Comparison of ENCODE assay signal across 23 cellular contexts in the genomic region with DNA sequence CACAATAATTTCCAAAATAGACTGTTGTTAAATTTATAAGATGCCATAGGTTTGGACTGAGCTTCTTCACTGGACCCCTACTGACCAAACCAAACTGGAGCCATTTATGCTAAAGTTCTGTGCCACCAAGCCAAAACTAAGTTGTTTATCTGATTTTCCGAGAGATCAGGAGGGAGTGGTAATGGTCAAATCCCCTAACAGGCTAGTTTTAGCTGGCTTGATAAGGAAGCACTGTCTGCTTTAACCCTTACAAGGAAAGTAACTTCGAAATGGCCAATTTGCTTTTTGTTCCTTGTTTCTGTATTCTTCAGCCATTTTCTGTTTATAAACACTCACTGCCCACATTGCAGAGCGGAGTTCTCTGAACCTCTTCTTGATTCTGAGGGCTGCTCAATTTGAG.
A peak's percentile ranks its signal among the peaks of the same experiment; 100 is the strongest.
DNase-seq lines count a peak whose midpoint lies in the region; ATAC-seq and TF ChIP-seq lines count a peak whose summit lies in the region.
"Had no signal": no experiment of that assay in that cellular context is flagged by ENCODE, and none has a peak within 500 bp of the region (broad histone marks: within the 10 kb centered on the region; RNA-seq: fewer than 3 reads in every experiment).

No MANE protein-coding gene starts in this region.

- no peaks in the 10 kb centered on the region for H3K4me1 ChIP-seq in mesendoderm (ENCODE audit: control insufficient read depth, low read depth, low read length)
- peaks cover 2 to 16% of the 10 kb centered on the region in 2 donors for H3K4me1 ChIP-seq in neuronal stem cell (ENCODE audit: control insufficient read depth in 2 of 2, insufficient read depth in 1 of 2, low read depth in 1 of 2, low read length in 2 of 2)
- peaks cover 14 to 19% of the 10 kb centered on the region in 2 donors for H3K4me1 ChIP-seq in uterus
- H3K4me1 ChIP-seq in effector memory CD4-positive, alpha-beta T cell (ENCODE audit: control insufficient read depth, insufficient read depth, low read length, poor library complexity, severe bottlenecking), result no peaks in the 10 kb centered on the region
- H3K4me1 ChIP-seq: A549 had no signal

- H3K36me3 ChIP-seq in mesendoderm (ENCODE audit: control insufficient read depth, insufficient read depth, low read length) (no peaks in the 10 kb centered on the region), neuronal stem cell (replicated peaks in 1 of 2; ENCODE audit: control insufficient read depth in 2 of 2, insufficient read depth in 2 of 2, low read length in 2 of 2) (no peaks in the 10 kb centered on the region), uterus (no peaks in the 10 kb centered on the region)
- no peaks in the 10 kb centered on the region for H3K36me3 ChIP-seq in effector memory CD4-positive, alpha-beta T cell (ENCODE audit: control insufficient read depth, insufficient read depth, low read length)
- H3K36me3 ChIP-seq: SJSA1 had no signal

- no peak overlapping the region for H2AK5ac ChIP-seq in mesendoderm (ENCODE audit: low read length)
- no peak overlapping the region for H2AK5ac ChIP-seq in neuronal stem cell (ENCODE audit: low read depth, low read length)

- H2BK15ac ChIP-seq in mesendoderm (replicated peaks; ENCODE audit: low read depth) (no peak overlapping the region), neuronal stem cell (ENCODE audit: low read length) (no peak overlapping the region)

- H3K9me3 ChIP-seq in neuronal stem cell (replicated peaks in 1 of 2; ENCODE audit: control insufficient read depth in 2 of 2, insufficient read depth in 1 of 2, low read depth in 1 of 2, low read length in 2 of 2) (peaks cover 0 to 6% of the 10 kb centered on the region in 2 donors), uterus (no peaks in the 10 kb centered on the region)
- H3K9me3 ChIP-seq in effector memory CD4-positive, alpha-beta T cell (ENCODE audit: control insufficient read depth, low read length), result no peaks in the 10 kb centered on the region
- H3K9me3 ChIP-seq: A549, SJSA1 had no signal

- H3K79me2 ChIP-seq in mesendoderm (ENCODE audit: control insufficient read depth, insufficient read depth, low read length), result no peaks in the 10 kb centered on the region

- no peaks in the 10 kb centered on the region for H3K27me3 ChIP-seq in mesendoderm (ENCODE audit: insufficient read depth, low read length, poor library complexity)
- H3K27me3 ChIP-seq in neuronal stem cell (ENCODE audit: control insufficient read depth in 3 of 3, insufficient read depth in 3 of 3, low read depth in 1 of 3, low read length in 3 of 3), result no peaks in the 10 kb centered on the region
- no peaks in the 10 kb centered on the region for H3K27me3 ChIP-seq in uterus
- H3K27me3 ChIP-seq in effector memory CD4-positive, alpha-beta T cell (replicated peaks; ENCODE audit: control insufficient read depth, insufficient read depth, low read length, poor library complexity, severe bottlenecking), result no peaks in the 10 kb centered on the region
- H3K27me3 ChIP-seq: SJSA1 had no signal

- no peak overlapping the region for H2AFZ ChIP-seq in neuronal stem cell (ENCODE audit: low read length)
- H2AFZ ChIP-seq: GM23248, PC-9 had no signal

- H2BK5ac ChIP-seq in mesendoderm (ENCODE audit: low read length) (no peak overlapping the region), neuronal stem cell (ENCODE audit: low read length) (no peak overlapping the region)

- TF ChIP-seq POLR2A in uterus (IDR thresholded peaks at IDR 0.05), result no peak

- H2BK12ac ChIP-seq in neuronal stem cell (ENCODE audit: low read length), result no peak overlapping the region

- H3K27ac ChIP-seq in mesendoderm (ENCODE audit: low read depth, low read length) (no peak overlapping the region), neuronal stem cell (replicated peaks; ENCODE audit: low read length) (peak overlapping the region; percentile 4), uterus (peak overlapping the region; percentile 62 to 72)
- H3K27ac ChIP-seq in effector memory CD4-positive, alpha-beta T cell (ENCODE audit: insufficient read depth, low read length, poor library complexity, severe bottlenecking), result no peak overlapping the region
- H3K27ac ChIP-seq: A549, GM23248, PC-9, RWPE1, SJSA1 had no signal

- ATAC-seq in GM21619 (IDR thresholded peaks at IDR 0.05; ENCODE audit: unreplicated experiment) (no peak), HG03521 (IDR thresholded peaks at IDR 0.05; ENCODE audit: unreplicated experiment) (no peak)
- ATAC-seq: A549 had no signal

- H3K23ac ChIP-seq in mesendoderm (ENCODE audit: low read length) (no peak overlapping the region), neuronal stem cell (ENCODE audit: low read depth, low read length, poor library complexity) (no peak overlapping the region)

- H4K8ac ChIP-seq in mesendoderm (ENCODE audit: low read depth, low read length) (no peak overlapping the region), neuronal stem cell (ENCODE audit: low read depth, low read length) (no peak overlapping the region)

- no peak overlapping the region for H3K4ac ChIP-seq in mesendoderm (ENCODE audit: low read depth, low read length)
- H3K4ac ChIP-seq in neuronal stem cell (ENCODE audit: low read length), result no peak overlapping the region

- H3K18ac ChIP-seq in mesendoderm (ENCODE audit: low read length) (no peak overlapping the region), neuronal stem cell (ENCODE audit: low read length) (no peak overlapping the region)

- no peaks in the 10 kb centered on the region for H3K79me1 ChIP-seq in mesendoderm (ENCODE audit: low read length)
- H3K79me1 ChIP-seq in neuronal stem cell (ENCODE audit: low read depth, low read length), result no peaks in the 10 kb centered on the region

- H4K91ac ChIP-seq in neuronal stem cell (ENCODE audit: low read depth, low read length, poor library complexity), result no peak overlapping the region

- no peak overlapping the region for H3K56ac ChIP-seq in mesendoderm (ENCODE audit: low read length)

- no peak overlapping the region for H3K14ac ChIP-seq in neuronal stem cell (ENCODE audit: low read length)

- H3K9ac ChIP-seq in mesendoderm (ENCODE audit: low read length) (no peak overlapping the region), neuronal stem cell (ENCODE audit: low read depth, low read length, poor library complexity) (no peak overlapping the region)
- H3K9ac ChIP-seq: GM23248 had no signal

- no peak overlapping the region for H4K5ac ChIP-seq in mesendoderm (ENCODE audit: low read length)

- TF ChIP-seq CTCF in uterus (IDR thresholded peaks at IDR 0.05), result no peak

- no peak overlapping the region for H3K4me2 ChIP-seq in mesendoderm (ENCODE audit: low read length)
- H3K4me2 ChIP-seq in neuronal stem cell (ENCODE audit: insufficient read depth, low read length, poor library complexity, severe bottlenecking), result no peak overlapping the region
- H3K4me2 ChIP-seq: A549 had no signal

- WGBS in mesendoderm (ENCODE audit: extremely low coverage, insufficient coverage, low lambda C conversion rate), result no CpG with 5 or more reads among the region's 3 CpGs
- no CpG with 5 or more reads among the region's 3 CpGs for WGBS in neuronal stem cell (ENCODE audit: extremely low coverage in 2 of 2, insufficient read length in 2 of 2, insufficient replicate concordance in 1 of 2), 2 donors

- H3K4me3 ChIP-seq in mesendoderm (ENCODE audit: low read length) (no peak overlapping the region), neuronal stem cell (ENCODE audit: low read length in 2 of 2) (no peak overlapping the region), uterus (no peak overlapping the region)
- no peak overlapping the region for H3K4me3 ChIP-seq in effector memory CD4-positive, alpha-beta T cell (ENCODE audit: insufficient read depth, low read depth, low read length, poor library complexity, severe bottlenecking)
- H3K4me3 ChIP-seq: A549, GM23248, PC-9, SJSA1 had no signal

- H2BK120ac ChIP-seq in mesendoderm (ENCODE audit: low read depth, low read length), result no peak overlapping the region
- no peak overlapping the region for H2BK120ac ChIP-seq in neuronal stem cell (ENCODE audit: low read depth, low read length)

- peak; percentile 31 for DNase-seq in OCI-M1 (lab: John Stamatoyannopoulos, UW)
- DNase-seq in mesendoderm, result peak; percentile 44
- no peak for DNase-seq in neuronal stem cell (ENCODE audit: low spot score)
- no peak for DNase-seq in uterus
- DNase-seq in effector memory CD4-positive, alpha-beta T cell, result no peak
- DNase-seq: CD4-positive, CD25-positive, alpha-beta regulatory T cell; COR-L47; DMS79; GM23248; H9; KG1; NCI-H1092; NCI-H1436; NCI-H187 treated with DMSO at 0.1 percent for 48 hours; NCI-H2107; NCI-H446 treated with DMSO at 0.1 percent for 48 hours; NCI-H526 treated with DMSO at 0.1 percent for 48 hours had no signal

- intact Hi-C loops in uterus (cut with DNase I; ENCODE audit: low total_unique reads), result no loop called here

Comparison
In these comparisons a context has a peak if more than half of its experiments do, and no peak if none do; other contexts are left out.
1. DNase-seq: peak in OCI-M1 (single experiment) and mesendoderm (single experiment); none in neuronal stem cell (single experiment), uterus (0 of 2) and effector memory CD4-positive, alpha-beta T cell (0 of 3).
2. H3K27ac ChIP-seq: peak in neuronal stem cell (single experiment) and uterus (2 of 2); none in mesendoderm (single experiment) and effector memory CD4-positive, alpha-beta T cell (single experiment).